ENCODE assay signal across 8 cellular contexts in genomic region chr12:27333311-27334009, GRCh38. TPM values are rescaled to one million over a fixed set of nuclear protein-coding genes. Genes with fewer than 3 reads are reported as not detected.
DNase-seq lines count a peak whose midpoint lies in the region; ATAC-seq lines count a peak whose summit lies in the region.

No MANE protein-coding gene starts in this region.

- ATAC-seq in GM21515 (IDR thresholded peaks at IDR 0.05; ENCODE audit: unreplicated experiment), result peak; percentile 22

- H3K27me3 Mint-ChIP-seq in IgD-negative memory B cell, result peaks cover 14% of the 10 kb centered on the region

- peak overlapping the region; percentile 92 to 97 (median 94) for H3K4me3 Mint-ChIP-seq in IgD-negative memory B cell

- peak overlapping the region in 2 of 3 donors; percentile 2 to 92 for H3K27ac Mint-ChIP-seq in IgD-negative memory B cell

- peak; percentile 58 for DNase-seq in DMS53 treated with DMSO at 0.1 percent for 48 hours (lab: John Stamatoyannopoulos, UW; ENCODE audit: unreplicated experiment)
- DNase-seq in T-helper 2 cell, result peak; percentile 2 to 70 (median 7)
- DNase-seq in T47D (ENCODE audit: low read depth in 1 of 2, low spot score in 1 of 2), result peak; percentile 5 to 28
- DNase-seq in kidney glomerular epithelial cell (lab: John Stamatoyannopoulos, UW), result peak; percentile 36
- peak; percentile 40 to 61 for DNase-seq in stimulated activated CD4-positive, alpha-beta T cell treated with anti-CD3 and anti-CD28 coated beads, Interleukin-2, amount 100 ng/mL, for 24 hours
- DNase-seq in amniotic stem cell (lab: John Stamatoyannopoulos, UW), result no peak

- peaks cover 15 to 23% (median 17%) of the 10 kb centered on the region in 3 donors for H3K4me1 Mint-ChIP-seq in IgD-negative memory B cell

- H3K9me3 Mint-ChIP-seq in IgD-negative memory B cell, result no peaks in the 10 kb centered on the region

- H3K36me3 Mint-ChIP-seq in IgD-negative memory B cell, result no peaks in the 10 kb centered on the region

- in situ Hi-C loops in T47D (cut with HindIII; ENCODE audit: low pct_unique_long_range_greater_than_20kb, low sequenced_read_pairs), result no loop called here

RNA-seq across cellular contexts. Expression of gene BMAL2, which starts 0.8 kb away (rescaled TPM):
- 2.1 TPM for polyA plus RNA-seq in IgD-negative memory B cell
